Comparison of ENCODE assay signal across 2 cellular contexts in genomic region chr12:51234533-51234932, GRCh38.
TF ChIP-seq lines count a peak whose summit lies in the region.

No MANE protein-coding gene starts in this region.

TF ChIP-seq in K562, 482 proteins besides CTCF, POLR2A, EP300 and RAD21:
- TF ChIP-seq NFIC (IDR thresholded peaks at IDR 0.05) (peak; percentile 87), UBTF (IDR thresholded peaks at IDR 0.05; ENCODE audit: borderline replicate concordance in 1 of 2, low read depth in 2 of 2, low read length in 2 of 2) (no peak)

TF ChIP-seq in WTC11, 78 proteins besides CTCF, POLR2A, EP300 and RAD21:
- TF ChIP-seq GRHL2 (CRISPR knock-in tag; IDR thresholded peaks at IDR 0.05; ENCODE audit: insufficient replicate concordance, severe bottlenecking) (no peak), ZNF317 (CRISPR knock-in tag; IDR thresholded peaks at IDR 0.05; ENCODE audit: borderline replicate concordance, low read depth) (no peak), RELA (CRISPR knock-in tag; IDR thresholded peaks at IDR 0.05; ENCODE audit: borderline replicate concordance) (no peak), ZSCAN18 (CRISPR knock-in tag; IDR thresholded peaks at IDR 0.05) (no peak), ESRRA (CRISPR knock-in tag; IDR thresholded peaks at IDR 0.05; ENCODE audit: borderline replicate concordance) (no peak), MYBL2 (CRISPR knock-in tag; IDR thresholded peaks at IDR 0.05) (no peak), USF2 (CRISPR knock-in tag; IDR thresholded peaks at IDR 0.05) (no peak), GABPB1 (CRISPR knock-in tag; IDR thresholded peaks at IDR 0.05) (no peak), NR3C1 (CRISPR knock-in tag; conservative IDR thresholded peaks at IDR 0.05; ENCODE audit: low read depth) (no peak), NFATC4 (CRISPR knock-in tag; IDR thresholded peaks at IDR 0.05) (no peak)
